ENCODE assay signal across 7 cellular contexts in genomic region chr12:112535017-112535416, GRCh38.
"Had no signal": no experiment of that assay in that cellular context is flagged by ENCODE, and none has a peak within 500 bp of the region (broad histone marks: within the 10 kb centered on the region; RNA-seq: fewer than 3 reads in every experiment).

No MANE protein-coding gene starts in this region.

- H3K4me3 ChIP-seq: GM23338 had no signal

- H3K4me2 ChIP-seq: GM23338 had no signal

- H3K27ac Mint-ChIP-seq: GM23338, H9, IgD-negative memory B cell had no signal

- ATAC-seq: GM23338, HepG2 had no signal

- FAIRE-seq: H1, H54, HepG2 had no signal

- H3K9me3 Mint-ChIP-seq: GM23338, H9, IgD-negative memory B cell had no signal

- H3K4me3 Mint-ChIP-seq: GM23338, H9, IgD-negative memory B cell had no signal

- H2AFZ ChIP-seq: GM23338 had no signal

- DNase-seq: H9, HCEC 1CT had no signal
